Comparison of ENCODE assay signal across 8 cellular contexts in genomic region chr22:46336119-46337078, GRCh38. TPM values are rescaled to one million over a fixed set of nuclear protein-coding genes. Genes with fewer than 3 reads are reported as not detected.
A peak's percentile ranks its signal among the peaks of the same experiment; 100 is the strongest.
DNase-seq lines count a peak whose midpoint lies in the region; ATAC-seq and TF ChIP-seq lines count a peak whose summit lies in the region.

No MANE protein-coding gene starts in this region.

- H3K4me3 ChIP-seq in DND-41 (ENCODE audit: low read depth in 1 of 2, low read length in 2 of 2) (peak overlapping the region; percentile 90 to 98), foreskin fibroblast (ENCODE audit: low read depth in 1 of 2, low read length in 2 of 2) (peak overlapping the region; percentile 88 to 96), osteoblast (ENCODE audit: insufficient read depth, low read length) (peak overlapping the region; percentile 95)

- TF ChIP-seq CTCF in DND-41 (IDR thresholded peaks at IDR 0.05; ENCODE audit: borderline replicate concordance, extremely low read depth, low read length, poor library complexity, severe bottlenecking) (no peak), foreskin fibroblast (IDR thresholded peaks at IDR 0.05; ENCODE audit: low read depth, low read length) (no peak), osteoblast (IDR thresholded peaks at IDR 0.05; ENCODE audit: extremely low read depth, low read depth, low read length) (no peak)

- H3K27me3 ChIP-seq in DND-41 (ENCODE audit: insufficient read depth, low read length, poor library complexity), result no peaks in the 10 kb centered on the region
- H3K27me3 ChIP-seq in osteoblast (ENCODE audit: insufficient read depth, low read length), result no peaks in the 10 kb centered on the region

- peak overlapping the region; percentile 98 for H3K4me3 Mint-ChIP-seq in activated CD4-positive, alpha-beta memory T cell treated with anti-CD3 and anti-CD28 coated beads for 36 hours

- ATAC-seq in DND-41 (ENCODE audit: insufficient read depth, low read depth) (no peak), HG02852 (IDR thresholded peaks at IDR 0.05; ENCODE audit: unreplicated experiment) (peak; percentile 13), GM21360 (IDR thresholded peaks at IDR 0.05; ENCODE audit: unreplicated experiment) (no peak), HG03378 (IDR thresholded peaks at IDR 0.05; ENCODE audit: unreplicated experiment) (no peak)

- no peaks in the 10 kb centered on the region for H3K9me3 ChIP-seq in DND-41 (ENCODE audit: insufficient read depth, low read length, severe bottlenecking)
- H3K9me3 ChIP-seq in osteoblast (ENCODE audit: low read depth, low read length), result no peaks in the 10 kb centered on the region

- H3K79me2 ChIP-seq in DND-41 (ENCODE audit: insufficient read depth, low read length) (peaks cover 48% of the 10 kb centered on the region), osteoblast (ENCODE audit: insufficient read depth, low read length) (peaks cover 48% of the 10 kb centered on the region)

- H3K4me1 Mint-ChIP-seq in activated CD4-positive, alpha-beta memory T cell treated with anti-CD3 and anti-CD28 coated beads for 36 hours (ENCODE audit: low read depth), result peaks cover 37% of the 10 kb centered on the region

- no peaks in the 10 kb centered on the region for H3K27me3 Mint-ChIP-seq in activated CD4-positive, alpha-beta memory T cell treated with anti-CD3 and anti-CD28 coated beads for 36 hours

- H3K9ac ChIP-seq in DND-41 (ENCODE audit: low read depth, low read length), result peak overlapping the region; percentile 94

- peaks cover 25% of the 10 kb centered on the region for H3K4me1 ChIP-seq in DND-41 (ENCODE audit: insufficient read depth, low read length)
- H3K4me1 ChIP-seq in osteoblast (ENCODE audit: insufficient read depth, low read length), result peaks cover 9% of the 10 kb centered on the region

- intact Hi-C loops in activated CD4-positive, alpha-beta memory T cell treated with anti-CD3 and anti-CD28 coated beads for 36 hours (cut with micrococcal nuclease), result no loop called here

- peak overlapping the region; percentile 84 for H3K27ac ChIP-seq in DND-41 (ENCODE audit: low read length)
- peak overlapping the region; percentile 81 for H3K27ac ChIP-seq in osteoblast (ENCODE audit: low read depth, low read length)

- H3K36me3 ChIP-seq in DND-41 (ENCODE audit: insufficient read depth, low read length) (peaks cover 70% of the 10 kb centered on the region), osteoblast (ENCODE audit: insufficient read depth, low read length) (peaks cover 44% of the 10 kb centered on the region)

- H4K20me1 ChIP-seq in DND-41 (ENCODE audit: insufficient read depth, low read length) (peaks cover 20% of the 10 kb centered on the region; the same call in 1 of the 2 replicates), osteoblast (ENCODE audit: insufficient read depth, low read length) (peaks cover 25% of the 10 kb centered on the region)

- H3K4me2 ChIP-seq in DND-41 (ENCODE audit: insufficient read depth, low read length) (peak overlapping the region; percentile 83), osteoblast (ENCODE audit: insufficient read depth, low read length) (peak overlapping the region; percentile 96)

- DNase-seq in DND-41 (peak; percentile 26), foreskin fibroblast (peak; percentile 6 to 43), osteoblast (ENCODE audit: insufficient read length, low spot score, missing footprints) (peak; percentile 89), NCI-H2196 (lab: John Stamatoyannopoulos, UW; ENCODE audit: unreplicated experiment) (no peak)
- DNase-seq in activated CD4-positive, alpha-beta memory T cell treated with anti-CD3 and anti-CD28 coated beads for 36 hours, result peak; percentile 46

- POLR2A ChIA-PET in activated CD4-positive, alpha-beta memory T cell treated with anti-CD3 and anti-CD28 coated beads for 36 hours (lab: Charles Lee), result interaction anchor here (0.6 to 2.2 kb wide), 2 partner anchors 10 to 132 kb away, joined by 3 to 4 read pairs; no protein-coding TSS in a partner anchor

- H3K36me3 Mint-ChIP-seq in activated CD4-positive, alpha-beta memory T cell treated with anti-CD3 and anti-CD28 coated beads for 36 hours, result peaks cover 39% of the 10 kb centered on the region

- H3K27ac Mint-ChIP-seq in activated CD4-positive, alpha-beta memory T cell treated with anti-CD3 and anti-CD28 coated beads for 36 hours, result peak overlapping the region; percentile 82

- no peaks in the 10 kb centered on the region for H3K9me3 Mint-ChIP-seq in activated CD4-positive, alpha-beta memory T cell treated with anti-CD3 and anti-CD28 coated beads for 36 hours

- H2AFZ ChIP-seq in DND-41 (ENCODE audit: low read depth, low read length) (peak overlapping the region; percentile 97), osteoblast (ENCODE audit: low read length) (peak overlapping the region; percentile 98)

- CTCF ChIA-PET in activated CD4-positive, alpha-beta memory T cell treated with anti-CD3 and anti-CD28 coated beads for 36 hours (lab: Charles Lee), result interaction anchor here (0.7 to 3.6 kb wide), 9 partner anchors 19 to 330 kb away, joined by 3 to 19 read pairs (median 3); no protein-coding TSS in a partner anchor

RNA-seq across cellular contexts. Expression of gene TRMU, which starts 0.9 kb away (rescaled TPM):
- 10 to 100 TPM; 61.3 to 63.2 TPM for total RNA-seq in activated CD4-positive, alpha-beta memory T cell treated with anti-CD3 and anti-CD28 coated beads for 36 hours
- total RNA-seq in osteoblast, result 18.9 and 22.1 TPM in 2 replicates

RNA-seq across cellular contexts. Expression of gene GTSE1, which starts 39.7 kb away (rescaled TPM):
- 10 to 100 TPM; 39.9 to 42.6 TPM for total RNA-seq in activated CD4-positive, alpha-beta memory T cell treated with anti-CD3 and anti-CD28 coated beads for 36 hours
- total RNA-seq in osteoblast, result 1.8 and 2.1 TPM in 2 replicates

Comparison
In these comparisons a context has a peak if more than half of its experiments do, and no peak if none do; other contexts are left out.
1. RNA of gene GTSE1, which starts 39.7 kb away (total RNA-seq): 39.9 to 42.6 TPM in activated CD4-positive, alpha-beta memory T cell treated with anti-CD3 and anti-CD28 coated beads for 36 hours; 1.8 to 2.1 TPM in osteoblast; every median in the first group is over 10 times any median in the second.
2. Peak in every context shown above with its lines, with median percentiles within 50 percentile points of each other: H3K4me3 ChIP-seq.